In the genomic region with DNA sequence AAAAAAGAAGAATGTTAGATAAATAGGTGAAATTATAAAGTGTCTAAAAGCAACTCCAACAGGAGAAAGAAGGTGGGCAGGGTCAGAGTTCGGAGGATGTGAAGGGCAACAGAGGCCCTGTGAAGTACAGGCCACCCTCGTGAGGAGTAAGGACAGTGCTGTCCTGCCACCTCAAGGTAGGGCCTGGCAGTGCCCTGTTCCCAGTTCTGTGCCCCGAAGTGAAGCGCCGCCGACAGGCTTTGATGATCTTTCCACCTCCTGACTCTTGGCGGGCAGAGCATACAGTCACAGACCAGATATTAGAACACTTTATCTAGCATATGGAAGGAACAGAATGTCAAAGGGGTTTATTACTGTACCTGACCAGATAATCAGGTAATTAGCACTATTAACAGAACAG, we compare ENCODE assay signal across 13 cellular contexts.
DNase-seq lines count a peak whose midpoint lies in the region; ATAC-seq and TF ChIP-seq lines count a peak whose summit lies in the region.
"Had no signal": no experiment of that assay in that cellular context is flagged by ENCODE, and none has a peak within 500 bp of the region (broad histone marks: within the 10 kb centered on the region; RNA-seq: fewer than 3 reads in every experiment).

No MANE protein-coding gene starts in this region.

- H3K4me3 Mint-ChIP-seq in glutamatergic neuron (ENCODE audit: unreplicated experiment), result no peak overlapping the region
- H3K4me3 Mint-ChIP-seq: activated CD4-positive, alpha-beta memory T cell treated with anti-CD3 and anti-CD28 coated beads, Interleukin-2, amount 10 ng/mL, durations not matched to agents 7 days and 5 days; nephron had no signal

- H3K9me3 ChIP-seq in right cardiac atrium (ENCODE audit: control insufficient read depth, low read length), result no peaks in the 10 kb centered on the region
- H3K9me3 ChIP-seq in RWPE2 (ENCODE audit: severe bottlenecking), result no peaks in the 10 kb centered on the region
- H3K9me3 ChIP-seq: Caco-2, lower lobe of right lung, SJSA1 had no signal

- no peaks in the 10 kb centered on the region for H3K36me3 Mint-ChIP-seq in glutamatergic neuron (ENCODE audit: unreplicated experiment)

- no peak for ATAC-seq in Right ventricle myocardium inferior
- no peak for ATAC-seq in right cardiac atrium
- peak; percentile 72; the same call in 2 of the 3 replicates for ATAC-seq in RWPE2 (ENCODE audit: low read depth)
- ATAC-seq in sciatic nerve, result peak; percentile 7
- ATAC-seq in GM21447 (IDR thresholded peaks at IDR 0.05; ENCODE audit: unreplicated experiment), result no peak

- no peak overlapping the region for H3K27ac ChIP-seq in right cardiac atrium (ENCODE audit: low read length)
- no peak overlapping the region for H3K27ac ChIP-seq in RWPE2 (ENCODE audit: poor library complexity, severe bottlenecking)
- H3K27ac ChIP-seq: lower lobe of right lung, SJSA1 had no signal

- intact Hi-C loops in Right ventricle myocardium inferior (cut with DNase I) (loop anchor here (1.0 to 10.0 kb wide), 5 partner anchors 125 to 509 kb away; a partner anchor contains a TSS), right cardiac atrium (cut with DNase I) (loop anchor here (5.0 to 10.0 kb wide), 3 partner anchors 325 to 427 kb away; a partner anchor contains a TSS), sciatic nerve (cut with DNase I) (loop anchor here (10.0 kb wide), 1 partner anchor 325 kb away; a partner anchor contains a TSS)

- no peak overlapping the region for H3K27ac Mint-ChIP-seq in glutamatergic neuron (ENCODE audit: unreplicated experiment)
- H3K27ac Mint-ChIP-seq: activated CD4-positive, alpha-beta memory T cell treated with anti-CD3 and anti-CD28 coated beads, Interleukin-2, amount 10 ng/mL, durations not matched to agents 7 days and 5 days; nephron had no signal

- no peaks in the 10 kb centered on the region for H3K36me3 ChIP-seq in RWPE2 (ENCODE audit: low read depth)
- H3K36me3 ChIP-seq: lower lobe of right lung, SJSA1 had no signal

- H3K4me3 ChIP-seq in right cardiac atrium (ENCODE audit: low read length), result no peak overlapping the region
- H3K4me3 ChIP-seq in RWPE2 (ENCODE audit: severe bottlenecking), result no peak overlapping the region
- H3K4me3 ChIP-seq: lower lobe of right lung, SJSA1 had no signal

- DNase-seq in Right ventricle myocardium inferior (ENCODE audit: missing footprints) (peak; percentile 33), right cardiac atrium (no peak), RWPE2 (ENCODE audit: low spot score) (no peak), glutamatergic neuron (peak; percentile 22), sciatic nerve (ENCODE audit: low spot score) (no peak), HuH-7 (ENCODE audit: low spot score) (no peak), NCI-H2227 treated with DMSO at 0.1 percent for 48 hours (lab: John Stamatoyannopoulos, UW) (no peak)
- DNase-seq: activated CD4-positive, alpha-beta memory T cell treated with anti-CD3 and anti-CD28 coated beads, Interleukin-2, amount 10 ng/mL, durations not matched to agents 7 days and 5 days; lower lobe of right lung had no signal

- peaks cover 5% of the 10 kb centered on the region for H3K27me3 Mint-ChIP-seq in glutamatergic neuron (ENCODE audit: unreplicated experiment)
- H3K27me3 Mint-ChIP-seq: activated CD4-positive, alpha-beta memory T cell treated with anti-CD3 and anti-CD28 coated beads, Interleukin-2, amount 10 ng/mL, durations not matched to agents 7 days and 5 days had no signal

- 91% methylated on average over 7 of the region's 7 CpGs for WGBS in right cardiac atrium

- H3K27me3 ChIP-seq in right cardiac atrium (ENCODE audit: control insufficient read depth, insufficient read depth) (no peaks in the 10 kb centered on the region), RWPE2 (ENCODE audit: insufficient read depth, poor library complexity, severe bottlenecking) (no peaks in the 10 kb centered on the region)
- H3K27me3 ChIP-seq: SJSA1 had no signal

- H3K4me1 Mint-ChIP-seq in glutamatergic neuron (ENCODE audit: low read depth, unreplicated experiment), result peaks cover 31% of the 10 kb centered on the region
- H3K4me1 Mint-ChIP-seq: nephron had no signal

- H3K4me1 ChIP-seq in right cardiac atrium (ENCODE audit: control insufficient read depth, insufficient read depth, low read length), result no peaks in the 10 kb centered on the region
- peaks cover 7% of the 10 kb centered on the region for H3K4me1 ChIP-seq in RWPE2 (ENCODE audit: insufficient read depth, poor library complexity, severe bottlenecking)
- H3K4me1 ChIP-seq: Caco-2, lower lobe of right lung had no signal

- H3K9me3 Mint-ChIP-seq in glutamatergic neuron (ENCODE audit: unreplicated experiment), result peaks cover 11% of the 10 kb centered on the region
- H3K9me3 Mint-ChIP-seq: activated CD4-positive, alpha-beta memory T cell treated with anti-CD3 and anti-CD28 coated beads, Interleukin-2, amount 10 ng/mL, durations not matched to agents 7 days and 5 days; nephron had no signal

- TF ChIP-seq CTCF in RWPE2 (IDR thresholded peaks at IDR 0.05; ENCODE audit: poor library complexity, severe bottlenecking) (no peak), glutamatergic neuron (IDR thresholded peaks at IDR 0.05; ENCODE audit: partially characterized antibody, unreplicated experiment) (peak; percentile 18)

Comparison
In these comparisons a context has a peak if more than half of its experiments do, and no peak if none do; other contexts are left out.
1. DNase-seq: peak in Right ventricle myocardium inferior (single experiment) and glutamatergic neuron (single experiment); none in right cardiac atrium (0 of 3), RWPE2 (single experiment), sciatic nerve (single experiment), HuH-7 (single experiment) and NCI-H2227 treated with DMSO at 0.1 percent for 48 hours (single experiment).
2. ATAC-seq: peak in RWPE2 (single experiment) and sciatic nerve (single experiment); none in Right ventricle myocardium inferior (single experiment), right cardiac atrium (0 of 2) and GM21447 (single experiment).